24 cellular contexts compared by ENCODE assay signal in genomic region chr10:86931872-86932271, GRCh38. TPM values are rescaled to one million over a fixed set of nuclear protein-coding genes. Genes with fewer than 3 reads are reported as not detected.
DNase-seq lines count a peak whose midpoint lies in the region; ATAC-seq and TF ChIP-seq lines count a peak whose summit lies in the region.
"Had no signal": no experiment of that assay in that cellular context is flagged by ENCODE, and none has a peak within 500 bp of the region (broad histone marks: within the 10 kb centered on the region; RNA-seq: fewer than 3 reads in every experiment).

No MANE protein-coding gene starts in this region.

- no peak for ATAC-seq in HG03460 (IDR thresholded peaks at IDR 0.05; ENCODE audit: unreplicated experiment)
- ATAC-seq: CD8-positive, alpha-beta T cell had no signal

- POLR2A ChIA-PET in AG04449 (lab: Yijun Ruan, JAX) (no interaction called here), PC-9 (lab: Charles Lee; ENCODE audit: unreplicated experiment) (no interaction called here)

- H4K20me1 ChIP-seq in PC-9 (ENCODE audit: insufficient read depth), result no peaks in the 10 kb centered on the region

- H3K27me3 ChIP-seq in PC-9 (ENCODE audit: insufficient read depth, low read depth), result no peaks in the 10 kb centered on the region
- H3K27me3 ChIP-seq: SJCRH30, transverse colon had no signal

- no peaks in the 10 kb centered on the region for H3K9me2 ChIP-seq in PC-9 (ENCODE audit: insufficient read depth)

- intact Hi-C loops in PC-9 (cut with micrococcal nuclease; ENCODE audit: unreplicated experiment), result no loop called here

- no peaks in the 10 kb centered on the region for H3K79me2 ChIP-seq in PC-9 (ENCODE audit: low read depth)
- H3K79me2 ChIP-seq: parathyroid adenoma had no signal

- no peak overlapping the region for H3K4me3 ChIP-seq in AG04449 (ENCODE audit: low read depth, low read length)
- H3K4me3 ChIP-seq in PC-9, result no peak overlapping the region
- H3K4me3 ChIP-seq: left ventricle myocardium inferior, SJCRH30, smooth muscle cell, transverse colon had no signal

- TF ChIP-seq CTCF in AG04449 (IDR thresholded peaks at IDR 0.05; ENCODE audit: insufficient read depth, low read length, missing control alignments) (no peak), PC-9 (conservative IDR thresholded peaks at IDR 0.05) (no peak)

- CTCF ChIA-PET in AG04449 (lab: Yijun Ruan, JAX), result interaction anchor here (1.3 to 2.9 kb wide), 2 partner anchors 10 to 32 kb away, joined by 4 to 13 read pairs; no protein-coding TSS in a partner anchor
- CTCF ChIA-PET in PC-9 (lab: Charles Lee), result no interaction called here

- H3K9me3 ChIP-seq in PC-9 (ENCODE audit: insufficient read depth, low read depth), result no peaks in the 10 kb centered on the region
- H3K9me3 ChIP-seq: left ventricle myocardium inferior, SJCRH30, transverse colon had no signal

- DNase-seq in AG04449 (ENCODE audit: low read depth, low spot score) (peak; percentile 26), PC-9 (no peak), fibroblast of peridontal ligament (ENCODE audit: extremely low read depth) (peak; percentile 67), renal cortical epithelial cell (ENCODE audit: low read depth) (peak; percentile 54), KBM-7 (no peak), NCI-H128 (lab: John Stamatoyannopoulos, UW; ENCODE audit: unreplicated experiment) (no peak), NCI-H1417 (lab: John Stamatoyannopoulos, UW) (no peak)
- DNase-seq: activated B cell treated with CpG ODN at 0.5 μM for 24 hours; activated CD8-positive, alpha-beta memory T cell treated with anti-CD3 and anti-CD28 coated beads for 24 hours; activated naive CD8-positive, alpha-beta T cell treated with anti-CD3 and anti-CD28 coated beads, Interleukin-2, amount 10 ng/mL, durations not matched to agents 7 days and 5 days; CD8-positive, alpha-beta T cell; foreskin melanocyte; left ventricle myocardium inferior; MM.1S; naive B cell; NCI-H69; OCI-M1; SJCRH30; T-helper 2 cell; transverse colon had no signal

- in situ Hi-C loops in KBM-7 (cut with MboI; ENCODE audit: low pct_unique_long_range_greater_than_20kb, low sequenced_read_pairs), result no loop called here

- no TSS peak for BruUV-seq in PC-9 (replicated peaks; lab: Mats Ljungman, UMichigan)

- no peak overlapping the region for H2AFZ ChIP-seq in PC-9
- H2AFZ ChIP-seq: parathyroid adenoma had no signal

- H3K27ac ChIP-seq in PC-9, result peak overlapping the region; percentile 16; the same call in 1 of the 2 replicates
- H3K27ac ChIP-seq: left ventricle myocardium inferior, parathyroid adenoma, SJCRH30 had no signal

- H3F3A ChIP-seq in PC-9 (ENCODE audit: insufficient read depth, low read depth), result peaks cover 4% of the 10 kb centered on the region; the same call in 1 of the 2 replicates

- H3K4me1 ChIP-seq in PC-9 (replicated peaks; ENCODE audit: insufficient read depth), result peaks cover 18% of the 10 kb centered on the region
- H3K4me1 ChIP-seq: parathyroid adenoma, SJCRH30, transverse colon had no signal

- H3K4me2 ChIP-seq in PC-9, result peak overlapping the region; percentile 23; the same call in 1 of the 2 replicates
- H3K4me2 ChIP-seq: smooth muscle cell had no signal

- H3K36me3 ChIP-seq in PC-9 (ENCODE audit: low read depth), result 0 out of 2 replicates have a peak, but pooled peaks cover 3% of the 10 kb centered on the region
- H3K36me3 ChIP-seq: transverse colon had no signal

RNA-seq across cellular contexts. Expression of gene MMRN2, which starts 25.5 kb away (rescaled TPM):
- total RNA-seq in PC-9 (2021), result 12.1 and 13.4 TPM in 2 replicates
- total RNA-seq in renal cortical epithelial cell, result 0.55 and 3.6 TPM in 2 replicates
- total RNA-seq: A673; activated naive CD8-positive, alpha-beta T cell treated with anti-CD3 and anti-CD28 coated beads, Interleukin-2, amount 10 ng/mL, durations not matched to agents 7 days and 5 days had no signal

RNA-seq across cellular contexts. Expression of gene SNCG, which starts 26.5 kb away (rescaled TPM):
- total RNA-seq in PC-9 (2021) (99.4 and 144 TPM in 2 replicates), renal cortical epithelial cell (0.85 and 5.2 TPM in 2 replicates)
- total RNA-seq: A673; activated B cell treated with CpG ODN at 0.5 μM for 24 hours; activated naive CD8-positive, alpha-beta T cell treated with anti-CD3 and anti-CD28 coated beads, Interleukin-2, amount 10 ng/mL, durations not matched to agents 7 days and 5 days; CD8-positive, alpha-beta T cell had no signal

RNA-seq across cellular contexts. Expression of gene ADIRF, which starts 36.4 kb away (rescaled TPM):
- 51.0 and 72.8 TPM in 2 replicates for total RNA-seq in PC-9 (2021)
- 49.3 TPM in 1 of 2 replicates, not detected in the other for total RNA-seq in renal cortical epithelial cell
- total RNA-seq: A673; activated naive CD8-positive, alpha-beta T cell treated with anti-CD3 and anti-CD28 coated beads, Interleukin-2, amount 10 ng/mL, durations not matched to agents 7 days and 5 days; CD8-positive, alpha-beta T cell had no signal

Comparison
In these comparisons a context has a peak if more than half of its experiments do, and no peak if none do; other contexts are left out.
1. DNase-seq: peak in AG04449 (single experiment), fibroblast of peridontal ligament (single experiment) and renal cortical epithelial cell (single experiment); none in PC-9 (0 of 2), KBM-7 (single experiment), NCI-H128 (single experiment) and NCI-H1417 (0 of 3).
2. RNA of gene SNCG, which starts 26.5 kb away (total RNA-seq): 99.4 to 144 TPM in PC-9; 0.85 to 5.2 TPM in renal cortical epithelial cell; every median in the first group is over 10 times any median in the second.